27 cellular contexts compared by ENCODE assay signal in the genomic region with DNA sequence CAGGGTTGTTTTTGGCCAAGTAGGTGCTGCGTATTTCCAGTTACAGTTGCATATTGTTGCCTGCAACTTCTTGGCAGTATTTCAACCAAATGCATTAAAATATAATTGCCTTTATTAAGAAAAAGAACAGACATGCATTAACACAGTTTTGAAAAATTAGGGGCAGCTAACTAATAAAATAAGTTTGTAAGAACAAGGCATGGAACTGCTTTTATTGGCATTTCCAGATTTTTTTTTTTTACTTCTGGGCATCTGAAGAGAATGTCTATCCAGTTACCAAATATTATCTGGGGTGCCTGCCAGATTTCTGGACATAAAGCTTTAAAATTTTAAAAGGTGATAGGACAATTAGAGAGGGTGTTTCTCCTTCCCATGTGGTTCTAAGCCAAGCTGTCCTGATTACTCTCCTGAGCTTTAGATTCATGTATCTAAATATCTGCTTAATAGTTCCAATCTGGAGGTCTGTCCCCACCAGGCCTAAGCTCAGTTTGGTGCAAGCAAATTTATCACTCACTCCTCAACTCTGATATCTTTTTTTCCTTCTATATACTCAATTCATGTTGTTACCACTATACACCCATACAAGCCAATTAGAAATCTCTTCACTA.
"Had no signal": no experiment of that assay in that cellular context is flagged by ENCODE, and none has a peak within 500 bp of the region (broad histone marks: within the 10 kb centered on the region; RNA-seq: fewer than 3 reads in every experiment).

No MANE protein-coding gene starts in this region.

- H3K36me3 ChIP-seq: adrenal gland, esophagus muscularis mucosa had no signal

- H3K4me1 ChIP-seq: adrenal gland, body of pancreas had no signal

- H3K27ac ChIP-seq: adrenal gland, body of pancreas, esophagus muscularis mucosa had no signal

- H3K9me3 ChIP-seq: adrenal gland, body of pancreas, esophagus muscularis mucosa had no signal

- DNase-seq: activated CD4-positive, alpha-beta memory T cell treated with anti-CD3 and anti-CD28 coated beads for 36 hours; activated CD4-positive, alpha-beta T cell treated with anti-CD3 and anti-CD28 coated beads for 36 hours; activated CD4-positive, CD25-positive, alpha-beta regulatory T cell; activated CD4-positive, CD25-positive, alpha-beta regulatory T cell treated with anti-CD3 and anti-CD28 coated beads, Interleukin-2, amount 50 U/mL, for 72 hours; activated CD8-positive, alpha-beta memory T cell treated with anti-CD3 and anti-CD28 coated beads, Interleukin-2, amount 10 ng/mL, durations not matched to agents 7 days and 5 days; activated CD8-positive, alpha-beta memory T cell treated with anti-CD3 and anti-CD28 coated beads, Interleukin-2, amount 50 U/mL, for 4 hours; activated CD8-positive, alpha-beta T cell treated with anti-CD3 and anti-CD28 coated beads, Interleukin-2, amount 10 ng/mL, durations not matched to agents 7 days and 5 days; activated effector memory CD4-positive, alpha-beta T cell treated with anti-CD3 and anti-CD28 coated beads, Interleukin-2, amount 50 U/mL, for 16 hours; activated naive CD4-positive, alpha-beta T cell treated with anti-CD3 and anti-CD28 coated beads for 36 hours; activated naive CD8-positive, alpha-beta T cell treated with anti-CD3 and anti-CD28 coated beads for 36 hours; activated naive CD8-positive, alpha-beta T cell treated with anti-CD3 and anti-CD28 coated beads, Interleukin-2, amount 50 U/mL, for 24 hours; activated T-cell treated with anti-CD3 and anti-CD28 coated beads, Interleukin-2, amount 50 U/mL, for 1 hour; activated T-cell treated with anti-CD3 and anti-CD28 coated beads, Interleukin-2, amount 50 U/mL, for 48 hours; adrenal gland; amygdala; aorta; body of pancreas; caudate nucleus; cortex of kidney; dermis blood vessel endothelial cell; effector CD4-positive, alpha-beta T cell; effector memory CD8-positive, alpha-beta T cell; erythroblast; foreskin fibroblast; head of caudate nucleus; T-helper 2 cell had no signal

- H3K4me3 ChIP-seq: adrenal gland, body of pancreas, esophagus muscularis mucosa had no signal

- H3K27me3 ChIP-seq: adrenal gland, body of pancreas, esophagus muscularis mucosa had no signal
